8 cellular contexts compared by ENCODE assay signal in genomic region chr2:175167792-175168563, GRCh38. TPM values are rescaled to one million over a fixed set of nuclear protein-coding genes. Genes with fewer than 3 reads are reported as not detected.
DNase-seq lines count a peak whose midpoint lies in the region; ATAC-seq lines count a peak whose summit lies in the region.

TSS of gene ATF2 (minus strand) at chr2:175168203. CDS start at chr2:175136443, 31,760 bp downstream.

- H3K27me3 Mint-ChIP-seq in immature natural killer cell (ENCODE audit: low read depth in 3 of 3), result peaks cover 4 to 6% (median 4%) of the 10 kb centered on the region in 3 donors

- ATAC-seq in GM19023 (IDR thresholded peaks at IDR 0.05; ENCODE audit: unreplicated experiment), result peak; percentile 94
- peak; percentile 96 for ATAC-seq in HG03280 (IDR thresholded peaks at IDR 0.05; ENCODE audit: unreplicated experiment)

- H3K4me1 Mint-ChIP-seq in immature natural killer cell, result peaks cover 42 to 74% of the 10 kb centered on the region in 2 donors

- no peaks in the 10 kb centered on the region for H3K9me3 Mint-ChIP-seq in immature natural killer cell

- H3K36me3 Mint-ChIP-seq in immature natural killer cell, result no peaks in the 10 kb centered on the region

- H3K27ac Mint-ChIP-seq in immature natural killer cell, result peak within 1 kb of the TSS; percentile 98 to 99 (median 99)

- peak within 1 kb of the TSS; percentile 95 to 100 (median 99) for H3K4me3 Mint-ChIP-seq in immature natural killer cell

- DNase-seq in AG08396 (ENCODE audit: low spot score), result peak; percentile 94
- peak; percentile 96 for DNase-seq in NCI-H345 treated with DMSO at 0.1 percent for 48 hours (lab: John Stamatoyannopoulos, UW; ENCODE audit: unreplicated experiment)
- DNase-seq in activated CD4-positive, CD25-positive, alpha-beta regulatory T cell (lab: John Stamatoyannopoulos, UW), result peak; percentile 93 to 96 (median 94)
- peak; percentile 99 for DNase-seq in central memory CD4-positive, alpha-beta T cell
- peak; percentile 97 to 98 (median 98) for DNase-seq in immature natural killer cell
- peak; percentile 100 for DNase-seq in smooth muscle cell of the brain vasculature (ENCODE audit: low read depth, low spot score)

RNA-seq across cellular contexts. Expression of gene ATF2, which starts in this region (rescaled TPM):
- 10 to 100 TPM; 21.2 to 42.7 (median 35.5) TPM for polyA plus RNA-seq in immature natural killer cell

Comparison
In these comparisons a context has a peak if more than half of its experiments do, and no peak if none do; other contexts are left out.
1. Peak in every context shown above with its lines: DNase-seq and ATAC-seq.